Comparison of ENCODE assay signal across 17 cellular contexts in the genomic region with DNA sequence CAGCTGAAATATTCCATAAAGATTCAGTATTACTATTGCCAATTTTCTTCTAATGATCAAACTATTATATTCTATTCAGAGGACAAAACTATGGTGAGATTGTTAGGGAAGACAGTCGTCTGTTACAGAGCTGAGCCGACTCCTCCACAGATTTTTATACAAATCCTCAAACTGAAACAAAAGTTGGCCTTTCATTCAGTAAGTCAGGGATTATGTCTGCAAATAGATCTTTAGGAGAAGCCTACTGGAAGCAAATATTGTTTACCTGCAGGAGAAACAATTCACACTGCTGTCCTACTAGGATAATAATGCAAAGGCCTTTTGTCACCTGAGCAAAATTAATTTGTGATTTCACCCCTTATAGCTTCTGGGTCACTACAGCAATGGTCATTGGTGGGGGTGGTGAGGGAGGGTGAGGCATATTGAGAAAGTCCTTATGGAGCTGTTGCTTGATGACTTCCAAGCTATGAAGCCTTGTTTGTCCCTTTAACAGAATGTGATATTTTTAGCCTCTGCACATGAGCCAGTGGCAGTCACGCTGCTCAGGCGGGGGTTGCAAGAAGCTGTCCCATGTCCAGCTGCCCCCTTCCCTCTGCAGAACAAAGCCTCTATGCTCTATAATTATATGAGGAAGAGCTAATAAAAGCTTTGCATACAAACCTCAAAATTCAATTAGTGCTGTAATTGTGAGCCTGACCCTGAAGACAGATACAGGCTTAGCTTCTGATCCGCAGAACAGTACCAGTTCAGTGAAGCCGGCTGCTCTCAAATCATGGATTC.
DNase-seq lines count a peak whose midpoint lies in the region; ATAC-seq and TF ChIP-seq lines count a peak whose summit lies in the region.
"Had no signal": no experiment of that assay in that cellular context is flagged by ENCODE, and none has a peak within 500 bp of the region (broad histone marks: within the 10 kb centered on the region; RNA-seq: fewer than 3 reads in every experiment).

No MANE protein-coding gene starts in this region.

- in situ Hi-C loops in gastrocnemius medialis (cut with MboI; ENCODE audit: low sequenced_read_pairs in 4 of 4), result loop anchor here in 2 of 4 donors (25.0 kb wide), 2 partner anchors 628 to 1228 kb away; no protein-coding TSS in a partner anchor

- H3K9me2 ChIP-seq in Karpas-422 (replicated peaks; ENCODE audit: insufficient read depth, low read length), result no peaks in the 10 kb centered on the region

- H3K9me3 ChIP-seq in Karpas-422 (ENCODE audit: low read length), result no peaks in the 10 kb centered on the region
- H3K9me3 ChIP-seq in right atrium auricular region, result no peaks in the 10 kb centered on the region
- H3K9me3 ChIP-seq in gastrocnemius medialis, result no peaks in the 10 kb centered on the region
- H3K9me3 ChIP-seq: SJSA1 had no signal

- TF ChIP-seq POLR2A in gastrocnemius medialis (IDR thresholded peaks at IDR 0.05) (peak; percentile 9 to 36), GM18505 (IDR thresholded peaks at IDR 0.05; ENCODE audit: borderline replicate concordance, extremely low read depth, insufficient read depth, insufficient read length) (no peak)

- TF ChIP-seq CTCF in right atrium auricular region (IDR thresholded peaks at IDR 0.05) (no peak), gastrocnemius medialis (IDR thresholded peaks at IDR 0.05 in 4 of 5, conservative IDR thresholded peaks at IDR 0.05 in 1 of 5) (no peak)

- H3K27me3 Mint-ChIP-seq in stimulated activated memory B cell treated with anti-CD40 and anti-IgM and Interleukin-4, amounts not matched to agents 10 μg/mL and 1 μg/mL and 100 μg/mL, for 72 hours, result no peaks in the 10 kb centered on the region
- H3K27me3 Mint-ChIP-seq: central memory CD8-positive, alpha-beta T cell; progenitor cell of endocrine pancreas had no signal

- peaks cover 6% of the 10 kb centered on the region for H3K9me3 Mint-ChIP-seq in stimulated activated memory B cell treated with anti-CD40 and anti-IgM and Interleukin-4, amounts not matched to agents 10 μg/mL and 1 μg/mL and 100 μg/mL, for 72 hours
- H3K9me3 Mint-ChIP-seq: activated naive CD8-positive, alpha-beta T cell treated with anti-CD3 and anti-CD28 coated beads, Interleukin-2, amount 10 ng/mL, durations not matched to agents 7 days and 5 days; central memory CD8-positive, alpha-beta T cell had no signal

- no peaks in the 10 kb centered on the region for H3K4me1 Mint-ChIP-seq in stimulated activated memory B cell treated with anti-CD40 and anti-IgM and Interleukin-4, amounts not matched to agents 10 μg/mL and 1 μg/mL and 100 μg/mL, for 72 hours
- H3K4me1 Mint-ChIP-seq: activated naive CD8-positive, alpha-beta T cell treated with anti-CD3 and anti-CD28 coated beads, Interleukin-2, amount 10 ng/mL, durations not matched to agents 7 days and 5 days had no signal

- H3K4me1 ChIP-seq in Karpas-422 (ENCODE audit: low read length) (peaks cover 25% of the 10 kb centered on the region), right atrium auricular region (peaks cover 0 to 37% of the 10 kb centered on the region in 2 donors), gastrocnemius medialis (peaks cover 48 to 59% of the 10 kb centered on the region in 2 donors)

- no peaks in the 10 kb centered on the region for H3K79me2 ChIP-seq in Karpas-422 (ENCODE audit: low read length)

- H3K27ac ChIP-seq in Karpas-422 (ENCODE audit: low read length) (no peak overlapping the region), cingulate gyrus (ENCODE audit: low read depth, low read length) (peak overlapping the region; percentile 62), right atrium auricular region (peak overlapping the region; percentile 76 to 83), gastrocnemius medialis (peak overlapping the region; percentile 74 to 83 (median 78))
- H3K27ac ChIP-seq: SJSA1 had no signal

- H3K36me3 Mint-ChIP-seq in stimulated activated memory B cell treated with anti-CD40 and anti-IgM and Interleukin-4, amounts not matched to agents 10 μg/mL and 1 μg/mL and 100 μg/mL, for 72 hours, result no peaks in the 10 kb centered on the region
- H3K36me3 Mint-ChIP-seq: activated naive CD8-positive, alpha-beta T cell treated with anti-CD3 and anti-CD28 coated beads, Interleukin-2, amount 10 ng/mL, durations not matched to agents 7 days and 5 days had no signal

- H3K4me3 Mint-ChIP-seq in stimulated activated memory B cell treated with anti-CD40 and anti-IgM and Interleukin-4, amounts not matched to agents 10 μg/mL and 1 μg/mL and 100 μg/mL, for 72 hours, result no peak overlapping the region
- H3K4me3 Mint-ChIP-seq: activated naive CD8-positive, alpha-beta T cell treated with anti-CD3 and anti-CD28 coated beads, Interleukin-2, amount 10 ng/mL, durations not matched to agents 7 days and 5 days; central memory CD8-positive, alpha-beta T cell had no signal

- H3K27me3 ChIP-seq in Karpas-422 (ENCODE audit: low read length) (no peaks in the 10 kb centered on the region), right atrium auricular region (no peaks in the 10 kb centered on the region), gastrocnemius medialis (no peaks in the 10 kb centered on the region)
- H3K27me3 ChIP-seq: SJSA1 had no signal

- H4K20me1 ChIP-seq in Karpas-422 (ENCODE audit: insufficient read depth, low read depth, low read length), result no peaks in the 10 kb centered on the region

- peak; percentile 80 to 91 for ATAC-seq in gastrocnemius medialis
- ATAC-seq in GM18505 (IDR thresholded peaks at IDR 0.05; ENCODE audit: unreplicated experiment), result no peak
- ATAC-seq in stimulated activated memory B cell treated with anti-CD40 and anti-IgM and Interleukin-4, amounts not matched to agents 10 μg/mL and 1 μg/mL and 100 μg/mL, for 72 hours, result no peak
- no peak for ATAC-seq in GM21515 (IDR thresholded peaks at IDR 0.05; ENCODE audit: unreplicated experiment)
- ATAC-seq: left colon had no signal

- H3K4me2 ChIP-seq in Karpas-422 (ENCODE audit: low read depth, low read length, poor library complexity, severe bottlenecking), result peak overlapping the region; percentile 36

- peak; percentile 44 for DNase-seq in Karpas-422
- DNase-seq in right atrium auricular region (ENCODE audit: low spot score), result no peak
- peak; percentile 61 to 71 for DNase-seq in gastrocnemius medialis
- DNase-seq in NCI-H748 (lab: John Stamatoyannopoulos, UW; ENCODE audit: unreplicated experiment), result no peak
- DNase-seq: activated CD4-positive, alpha-beta T cell treated with anti-CD3 and anti-CD28 coated beads for 48 hours; activated naive CD8-positive, alpha-beta T cell treated with anti-CD3 and anti-CD28 coated beads, Interleukin-2, amount 10 ng/mL, durations not matched to agents 7 days and 5 days; KG1; left colon; NCI-H1436; NCI-H226 had no signal

- H3K4me3 ChIP-seq in Karpas-422 (ENCODE audit: low read length), result no peak overlapping the region; the same call in 1 of the 2 replicates
- H3K4me3 ChIP-seq in right atrium auricular region, result no peak overlapping the region
- H3K4me3 ChIP-seq in gastrocnemius medialis, result no peak overlapping the region
- H3K4me3 ChIP-seq: SJSA1 had no signal

- H3K27ac Mint-ChIP-seq in stimulated activated memory B cell treated with anti-CD40 and anti-IgM and Interleukin-4, amounts not matched to agents 10 μg/mL and 1 μg/mL and 100 μg/mL, for 72 hours, result no peak overlapping the region
- H3K27ac Mint-ChIP-seq: activated naive CD8-positive, alpha-beta T cell treated with anti-CD3 and anti-CD28 coated beads, Interleukin-2, amount 10 ng/mL, durations not matched to agents 7 days and 5 days; progenitor cell of endocrine pancreas had no signal

- H2AFZ ChIP-seq in Karpas-422 (ENCODE audit: low read length), result no peak overlapping the region

- intact Hi-C loops in gastrocnemius medialis (cut with DNase I; ENCODE audit: low total_unique reads), result loop anchor here (10.0 kb wide), 2 partner anchors 1150 to 1230 kb away; a partner anchor contains a TSS

- H3K9ac ChIP-seq in Karpas-422 (ENCODE audit: low read length), result no peak overlapping the region

- H3K36me3 ChIP-seq in Karpas-422 (ENCODE audit: insufficient read depth, low read length), result no peaks in the 10 kb centered on the region
- H3K36me3 ChIP-seq in right atrium auricular region, result no peaks in the 10 kb centered on the region
- no peaks in the 10 kb centered on the region for H3K36me3 ChIP-seq in gastrocnemius medialis
- H3K36me3 ChIP-seq: SJSA1 had no signal

Comparison
In these comparisons a context has a peak if more than half of its experiments do, and no peak if none do; other contexts are left out.
1. DNase-seq: peak in Karpas-422 (single experiment) and gastrocnemius medialis (2 of 2); none in right atrium auricular region (single experiment) and NCI-H748 (single experiment).
2. ATAC-seq: peak in gastrocnemius medialis (2 of 2); none in GM18505 (single experiment), stimulated activated memory B cell treated with anti-CD40 and anti-IgM and Interleukin-4, amounts not matched to agents 10 μg/mL and 1 μg/mL and 100 μg/mL, for 72 hours (single experiment) and GM21515 (single experiment).